Comparison of ENCODE assay signal across 13 cellular contexts in the genomic region with DNA sequence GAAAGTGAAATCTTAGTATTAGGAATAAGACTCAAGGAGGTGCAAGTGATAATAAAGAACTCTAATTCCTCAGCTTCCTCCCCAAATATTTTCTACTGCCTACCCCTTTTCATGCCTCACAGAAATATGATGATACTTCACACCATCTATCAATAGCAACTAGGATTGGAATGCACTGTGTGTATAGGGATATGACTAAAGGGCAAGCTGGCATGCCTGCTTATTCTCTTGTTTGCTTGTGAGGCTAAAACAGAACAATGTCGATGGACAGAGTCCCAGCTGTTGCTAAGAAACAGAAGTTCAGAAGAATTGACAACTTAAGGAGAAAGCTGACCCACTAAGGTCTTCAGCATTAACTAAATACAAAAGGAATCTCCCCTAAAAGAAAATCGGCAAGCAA. TPM values are rescaled to one million over a fixed set of nuclear protein-coding genes. Genes with fewer than 3 reads are reported as not detected.
DNase-seq lines count a peak whose midpoint lies in the region; ATAC-seq, FAIRE-seq and TF ChIP-seq lines count a peak whose summit lies in the region.
"Had no signal": no experiment of that assay in that cellular context is flagged by ENCODE, and none has a peak within 500 bp of the region (broad histone marks: within the 10 kb centered on the region; RNA-seq: fewer than 3 reads in every experiment).

No MANE protein-coding gene starts in this region.

- H3K4me2 ChIP-seq in keratinocyte (ENCODE audit: control insufficient read depth, extremely low read depth, insufficient read depth, low read depth, low read length): no peak overlapping the region

- H3K9ac ChIP-seq in keratinocyte (ENCODE audit: control insufficient read depth, extremely low read depth, insufficient read depth, low read length): no peak overlapping the region

- H3K9me1 ChIP-seq in keratinocyte (ENCODE audit: control insufficient read depth, extremely low read depth, insufficient read depth, low read length): no peaks in the 10 kb centered on the region

- ATAC-seq in Right ventricle myocardium inferior (peak; percentile 78), HG03521 (IDR thresholded peaks at IDR 0.05; ENCODE audit: unreplicated experiment) (no peak)
- ATAC-seq: activated naive CD4-positive, alpha-beta T cell treated with anti-CD3 and anti-CD28 coated beads, Interleukin-2, amount 50 U/mL, for 72 hours had no signal

- H3K27ac ChIP-seq in keratinocyte (ENCODE audit: control insufficient read depth, insufficient read depth, low read length): no peak overlapping the region

- no peaks in the 10 kb centered on the region for H3K27me3 ChIP-seq in keratinocyte (ENCODE audit: control insufficient read depth, extremely low read depth, insufficient read depth, low read length)
- H3K27me3 ChIP-seq: spleen had no signal

- CTCF ChIA-PET in HEK293T (lab: Yijun Ruan, JAX): no interaction called here

- dilution Hi-C loops in keratinocyte (cut with MboI; ENCODE audit: extremely low pct_ligation_motif_present, low sequenced_read_pairs): no loop called here

- no peaks in the 10 kb centered on the region for H4K20me1 ChIP-seq in keratinocyte (ENCODE audit: control insufficient read depth, extremely low read depth, insufficient read depth, low read length)

- no peaks in the 10 kb centered on the region for H3K4me1 ChIP-seq in keratinocyte (ENCODE audit: control insufficient read depth, extremely low read depth, insufficient read depth, low read length)

- H2AFZ ChIP-seq in keratinocyte (ENCODE audit: control insufficient read depth, low read length): no peak overlapping the region

- DNase-seq in Right ventricle myocardium inferior (ENCODE audit: missing footprints) (no peak), cardiac septum (ENCODE audit: low spot score) (no peak), cardiac fibroblast (ENCODE audit: low read depth in 2 of 2) (peak; percentile 73 to 78), keratinocyte (ENCODE audit: low read depth, low spot score) (no peak), HEK293T (ENCODE audit: extremely low spot score) (no peak), cerebellum (ENCODE audit: low spot score) (no peak), germinal center (ENCODE audit: low spot score) (no peak)
- DNase-seq: activated CD4-positive, alpha-beta T cell treated with anti-CD3 and anti-CD28 coated beads, Interleukin-2, amount 50 U/mL, for 4 hours; NCI-H524; spleen; stimulated activated CD8-positive, alpha-beta memory T cell treated with anti-CD3 and anti-CD28 coated beads, Interleukin-4, amount 100 ng/mL, for 48 hours had no signal

- H3K79me2 ChIP-seq in keratinocyte (ENCODE audit: control insufficient read depth, insufficient read depth, low read length): no peaks in the 10 kb centered on the region

- POLR2A ChIA-PET in HEK293T (lab: Yijun Ruan, JAX): interaction anchor here (5.0 kb wide), 1 partner anchor 9 kb away, joined by 23 read pairs; the partner anchor contains the start of gene CHD1

- H3K9me3 ChIP-seq in keratinocyte (ENCODE audit: control insufficient read depth, low read depth, low read length): no peaks in the 10 kb centered on the region
- H3K9me3 ChIP-seq: spleen had no signal

- intact Hi-C loops in Right ventricle myocardium inferior (cut with DNase I) (no loop called here), cardiac septum (cut with DNase I) (no loop called here)

- peak; percentile 44 for FAIRE-seq in keratinocyte (lab: Jason Lieb, UNC)

- no peaks in the 10 kb centered on the region for H3K36me3 ChIP-seq in keratinocyte (ENCODE audit: control insufficient read depth in 2 of 2, extremely low read depth in 1 of 2, insufficient read depth in 2 of 2, low read length in 2 of 2)
- H3K36me3 ChIP-seq: spleen had no signal

- TF ChIP-seq CTCF in cardiac fibroblast (IDR thresholded peaks at IDR 0.05; ENCODE audit: low read depth, low read length) (no peak), keratinocyte (optimal IDR thresholded peaks at IDR 0.05 in 1 of 3, IDR thresholded peaks at IDR 0.05 in 1 of 3, conservative IDR thresholded peaks at IDR 0.05 in 1 of 3; ENCODE audit: extremely low read depth in 1 of 3, insufficient read depth in 2 of 3, low read length in 3 of 3) (no peak)

- H3K4me3 ChIP-seq in cardiac fibroblast (replicated peaks in 1 of 2; ENCODE audit: low read depth in 2 of 2, low read length in 2 of 2): no peak overlapping the region
- H3K4me3 ChIP-seq in keratinocyte (ENCODE audit: control insufficient read depth in 2 of 3, extremely low read depth in 1 of 3, insufficient read depth in 2 of 3, low read depth in 1 of 3, low read length in 3 of 3): no peak overlapping the region
- H3K4me3 ChIP-seq: spleen had no signal

TF ChIP-seq in HEK293T, 16 proteins besides CTCF, POLR2A, EP300 and RAD21:
- no peak for TF ChIP-seq HDGF (IDR thresholded peaks at IDR 0.05; ENCODE audit: borderline replicate concordance)
- no peak for TF ChIP-seq LEF1 (IDR thresholded peaks at IDR 0.05; ENCODE audit: borderline replicate concordance)
- TF ChIP-seq TARDBP (IDR thresholded peaks at IDR 0.05): no peak
- no peak for TF ChIP-seq SP1 (IDR thresholded peaks at IDR 0.05)
- TF ChIP-seq NFRKB (IDR thresholded peaks at IDR 0.05): no peak
- no peak for TF ChIP-seq ARNT (IDR thresholded peaks at IDR 0.05)
- no peak for TF ChIP-seq FOXK2 (IDR thresholded peaks at IDR 0.05)

RNA-seq across cellular contexts. Expression of gene CHD1, which starts 9.7 kb away (rescaled TPM):
- total RNA-seq in Right ventricle myocardium inferior: 11.7 TPM
- total RNA-seq in cardiac septum: 16.8 TPM
- polyA plus RNA-seq in keratinocyte: 16.0 to 26.5 TPM (median 18.1 TPM) in 3 replicates
- polyA plus RNA-seq in keratinocyte (2011; ENCODE audit: low read depth): 48.5 TPM
- 8.6 and 18.5 TPM in 2 replicates for polyA plus RNA-seq in keratinocyte (2011; cell fraction: cytosol; rRNA removed)
- polyA plus RNA-seq in keratinocyte (2011; cell fraction: nucleus; rRNA removed): 35.3 and 48.2 TPM in 2 replicates
- polyA plus RNA-seq in keratinocyte (2012; ENCODE audit: low replicate concordance): 17.2 and 20.5 TPM in 2 replicates
- polyA minus RNA-seq in keratinocyte: 3.9 to 51.5 TPM (median 17.4 TPM) in 3 replicates
- polyA minus RNA-seq in keratinocyte (2011; cell fraction: cytosol; rRNA and poly(A)+ RNA removed): 14.6 TPM
- 39.1 and 68.9 TPM in 2 replicates for polyA minus RNA-seq in keratinocyte (2011; cell fraction: nucleus; rRNA and poly(A)+ RNA removed)
- total RNA-seq in cerebellum: 108 TPM

Comparison
In these comparisons a context has a peak if more than half of its experiments do, and no peak if none do; other contexts are left out.
1. DNase-seq: peak in cardiac fibroblast (2 of 2); none in Right ventricle myocardium inferior (single experiment), cardiac septum (single experiment), keratinocyte (single experiment), HEK293T (single experiment), cerebellum (single experiment) and germinal center (single experiment).